Comparison of ENCODE assay signal across 25 cellular contexts in the genomic region with DNA sequence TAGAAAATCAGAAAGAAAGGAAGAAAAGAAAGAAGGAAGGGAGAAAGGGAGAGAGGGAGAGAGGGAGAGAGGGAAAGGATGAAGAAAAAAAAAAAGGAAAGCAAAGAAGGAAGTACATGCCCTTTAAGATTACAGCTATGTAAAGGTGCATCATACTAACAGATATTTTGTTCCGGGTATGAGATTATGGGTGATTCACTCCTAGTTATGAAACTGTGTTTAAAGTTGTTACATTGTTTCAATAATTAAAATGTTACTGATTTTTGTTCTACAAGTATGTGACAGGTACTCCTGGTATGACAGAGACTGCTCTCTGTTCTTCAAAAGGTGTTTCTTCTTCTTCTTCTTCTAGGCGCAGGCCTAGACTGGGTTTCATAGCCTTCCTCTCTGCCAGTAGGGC.
"Had no signal": no experiment of that assay in that cellular context is flagged by ENCODE, and none has a peak within 500 bp of the region (broad histone marks: within the 10 kb centered on the region; RNA-seq: fewer than 3 reads in every experiment).

No MANE protein-coding gene starts in this region.

- H3K27ac ChIP-seq: brain microvascular endothelial cell, colonic mucosa, esophagus muscularis mucosa, VCaP had no signal

- H3K27me3 ChIP-seq: brain microvascular endothelial cell, colonic mucosa, esophagus muscularis mucosa had no signal

- H3K36me3 ChIP-seq: brain microvascular endothelial cell, colonic mucosa, esophagus muscularis mucosa had no signal

- DNase-seq: activated CD4-positive, alpha-beta memory T cell treated with anti-CD3 and anti-CD28 coated beads for 36 hours; activated CD4-positive, alpha-beta T cell treated with anti-CD3 and anti-CD28 coated beads for 1 hour; activated CD4-positive, alpha-beta T cell treated with anti-CD3 and anti-CD28 coated beads for 48 hours; activated CD8-positive, alpha-beta memory T cell treated with anti-CD3 and anti-CD28 coated beads, Interleukin-2, amount 10 ng/mL, durations not matched to agents 7 days and 5 days; activated CD8-positive, alpha-beta memory T cell treated with anti-CD3 and anti-CD28 coated beads, Interleukin-2, amount 50 U/mL, for 4 hours; activated CD8-positive, alpha-beta T cell treated with anti-CD3 and anti-CD28 coated beads, Interleukin-2, amount 10 ng/mL, durations not matched to agents 7 days and 5 days; activated effector memory CD4-positive, alpha-beta T cell treated with anti-CD3 and anti-CD28 coated beads, Interleukin-2, amount 50 U/mL, for 16 hours; activated naive CD4-positive, alpha-beta T cell; activated naive CD4-positive, alpha-beta T cell treated with anti-CD3 and anti-CD28 coated beads, Interleukin-2, amount 10 ng/mL, durations not matched to agents 7 days and 5 days; activated T-cell treated with anti-CD3 and anti-CD28 coated beads, Interleukin-2, amount 50 U/mL, for 1 hour; activated T-cell treated with anti-CD3 and anti-CD28 coated beads, Interleukin-2, amount 50 U/mL, for 48 hours; amniotic stem cell; anterior cingulate cortex; caudate nucleus; cerebellar nuclear complex; colonic mucosa; effector CD8-positive, alpha-beta T cell; erythroblast; head of caudate nucleus; hippocampal formation; T-helper 2 cell had no signal

- H3K4me3 ChIP-seq: colonic mucosa, esophagus muscularis mucosa had no signal

- H3K4me1 ChIP-seq: colonic mucosa, esophagus muscularis mucosa had no signal

- H3K9me3 ChIP-seq: colonic mucosa, esophagus muscularis mucosa had no signal

- ATAC-seq: activated CD8-positive, alpha-beta memory T cell treated with anti-CD3 and anti-CD28 coated beads, Interleukin-2, amount 10 ng/mL, durations not matched to agents 7 days and 5 days; activated CD8-positive, alpha-beta T cell treated with anti-CD3 and anti-CD28 coated beads, Interleukin-2, amount 10 ng/mL, durations not matched to agents 7 days and 5 days; WTC11 had no signal
